24 cellular contexts compared by ENCODE assay signal in genomic region chr20:33721391-33722140, GRCh38. TPM values are rescaled to one million over a fixed set of nuclear protein-coding genes. Genes with fewer than 3 reads are reported as not detected.
DNase-seq lines count a peak whose midpoint lies in the region; ATAC-seq and TF ChIP-seq lines count a peak whose summit lies in the region.
"Had no signal": no experiment of that assay in that cellular context is flagged by ENCODE, and none has a peak within 500 bp of the region (broad histone marks: within the 10 kb centered on the region; RNA-seq: fewer than 3 reads in every experiment).

No MANE protein-coding gene starts in this region.

- peak overlapping the region; percentile 91 for H3K4me3 Mint-ChIP-seq in activated CD8-positive, alpha-beta T cell treated with anti-CD3 and anti-CD28 coated beads for 36 hours
- no peak overlapping the region for H3K4me3 Mint-ChIP-seq in activated CD8-positive, alpha-beta T cell treated with anti-CD3 and anti-CD28 coated beads, Interleukin-2, amount 10 ng/mL, durations not matched to agents 7 days and 5 days
- H3K4me3 Mint-ChIP-seq in CD4-positive, CD25-positive, alpha-beta regulatory T cell, result peak overlapping the region; percentile 31 to 92 (median 80)
- H3K4me3 Mint-ChIP-seq in activated B cell treated with CpG ODN at 0.5 μM for 24 hours, result peak overlapping the region; percentile 93
- peak overlapping the region in 8 of 10 donors; percentile 27 to 93 (median 88) for H3K4me3 Mint-ChIP-seq in naive thymus-derived CD4-positive, alpha-beta T cell
- H3K4me3 Mint-ChIP-seq: neural progenitor cell had no signal

- intact Hi-C loops in activated CD8-positive, alpha-beta T cell treated with anti-CD3 and anti-CD28 coated beads for 36 hours (cut with micrococcal nuclease), result no loop called here
- intact Hi-C loops in activated B cell treated with CpG ODN at 0.5 μM for 24 hours (cut with micrococcal nuclease), result no loop called here
- intact Hi-C loops in naive thymus-derived CD4-positive, alpha-beta T cell (cut with micrococcal nuclease), result no loop called here

- DNase-seq in activated CD8-positive, alpha-beta T cell treated with anti-CD3 and anti-CD28 coated beads for 36 hours, result no peak
- DNase-seq in activated CD8-positive, alpha-beta T cell treated with anti-CD3 and anti-CD28 coated beads, Interleukin-2, amount 10 ng/mL, durations not matched to agents 7 days and 5 days, result no peak
- DNase-seq in CD4-positive, CD25-positive, alpha-beta regulatory T cell, result no peak
- DNase-seq in activated B cell treated with CpG ODN at 0.5 μM for 24 hours (no peak), right atrium auricular region (ENCODE audit: low spot score) (no peak), NCI-H1417 treated with DMSO at 0.1 percent for 48 hours (lab: John Stamatoyannopoulos, UW) (no peak)
- DNase-seq in naive thymus-derived CD4-positive, alpha-beta T cell, result no peak
- DNase-seq: activated CD4-positive, CD25-positive, alpha-beta regulatory T cell treated with anti-CD3 and anti-CD28 coated beads, Interleukin-2, amount 50 U/mL, for 72 hours; activated effector memory CD4-positive, alpha-beta T cell treated with anti-CD3 and anti-CD28 coated beads, Interleukin-2, amount 50 U/mL, for 16 hours; COR-L47; DND-41; GOT3; hypothalamus; Karpas-422; left ventricle myocardium inferior; NCI-H187; NCI-H526; stimulated activated CD8-positive, alpha-beta memory T cell treated with anti-CD3 and anti-CD28 coated beads, Interleukin-4, amount 100 ng/mL, for 48 hours; substantia nigra had no signal

- no peak for TF ChIP-seq CTCF in activated CD8-positive, alpha-beta T cell treated with anti-CD3 and anti-CD28 coated beads for 36 hours (IDR thresholded peaks at IDR 0.05)
- TF ChIP-seq CTCF in activated B cell treated with CpG ODN at 0.5 μM for 24 hours (IDR thresholded peaks at IDR 0.05) (no peak), right atrium auricular region (IDR thresholded peaks at IDR 0.05) (no peak)

- H3K36me3 Mint-ChIP-seq in activated CD8-positive, alpha-beta T cell treated with anti-CD3 and anti-CD28 coated beads for 36 hours (ENCODE audit: low read depth), result no peaks in the 10 kb centered on the region
- no peaks in the 10 kb centered on the region for H3K36me3 Mint-ChIP-seq in activated CD8-positive, alpha-beta T cell treated with anti-CD3 and anti-CD28 coated beads, Interleukin-2, amount 10 ng/mL, durations not matched to agents 7 days and 5 days (ENCODE audit: low read depth)
- peaks cover 3% of the 10 kb centered on the region for H3K36me3 Mint-ChIP-seq in CD4-positive, CD25-positive, alpha-beta regulatory T cell
- H3K36me3 Mint-ChIP-seq in activated B cell treated with CpG ODN at 0.5 μM for 24 hours (ENCODE audit: low read depth), result peaks cover 1% of the 10 kb centered on the region
- peaks cover 0 to 6% (median under 1%) of the 10 kb centered on the region in 5 donors for H3K36me3 Mint-ChIP-seq in naive thymus-derived CD4-positive, alpha-beta T cell
- H3K36me3 Mint-ChIP-seq: neural progenitor cell had no signal

- ATAC-seq in activated CD8-positive, alpha-beta T cell treated with anti-CD3 and anti-CD28 coated beads for 36 hours, result no peak
- ATAC-seq in activated CD8-positive, alpha-beta T cell treated with anti-CD3 and anti-CD28 coated beads, Interleukin-2, amount 10 ng/mL, durations not matched to agents 7 days and 5 days, result no peak
- ATAC-seq in CD4-positive, CD25-positive, alpha-beta regulatory T cell (ENCODE audit: low read depth in 2 of 2), result no peak
- ATAC-seq in activated B cell treated with CpG ODN at 0.5 μM for 24 hours (ENCODE audit: low read depth), result no peak
- no peak for ATAC-seq in naive thymus-derived CD4-positive, alpha-beta T cell
- ATAC-seq in HG03442 (IDR thresholded peaks at IDR 0.05; ENCODE audit: unreplicated experiment), result no peak
- ATAC-seq: gastroesophageal sphincter, Panc1 had no signal

- no peak overlapping the region for H3K4me3 ChIP-seq in CD4-positive, CD25-positive, alpha-beta regulatory T cell (ENCODE audit: low read depth, low read length)
- H3K4me3 ChIP-seq in naive thymus-derived CD4-positive, alpha-beta T cell (ENCODE audit: low read length), result no peak overlapping the region
- no peak overlapping the region for H3K4me3 ChIP-seq in right atrium auricular region
- H3K4me3 ChIP-seq: neural progenitor cell had no signal

- no peaks in the 10 kb centered on the region for H3K9me3 Mint-ChIP-seq in activated CD8-positive, alpha-beta T cell treated with anti-CD3 and anti-CD28 coated beads for 36 hours
- H3K9me3 Mint-ChIP-seq in activated CD8-positive, alpha-beta T cell treated with anti-CD3 and anti-CD28 coated beads, Interleukin-2, amount 10 ng/mL, durations not matched to agents 7 days and 5 days (ENCODE audit: insufficient read depth), result no peaks in the 10 kb centered on the region
- peaks cover 0 to 3% (median 0%) of the 10 kb centered on the region in 7 donors for H3K9me3 Mint-ChIP-seq in CD4-positive, CD25-positive, alpha-beta regulatory T cell
- H3K9me3 Mint-ChIP-seq in activated B cell treated with CpG ODN at 0.5 μM for 24 hours, result peaks cover 2% of the 10 kb centered on the region
- peaks cover 0 to 5% (median 0%) of the 10 kb centered on the region in 11 donors for H3K9me3 Mint-ChIP-seq in naive thymus-derived CD4-positive, alpha-beta T cell
- H3K9me3 Mint-ChIP-seq: neural progenitor cell had no signal

- peaks cover 12% of the 10 kb centered on the region for H3K4me1 ChIP-seq in CD4-positive, CD25-positive, alpha-beta regulatory T cell (ENCODE audit: control insufficient read depth, insufficient read depth, low read length, poor library complexity, severe bottlenecking)
- peaks cover 0 to 22% of the 10 kb centered on the region in 2 donors for H3K4me1 ChIP-seq in naive thymus-derived CD4-positive, alpha-beta T cell (ENCODE audit: control insufficient read depth in 2 of 2, insufficient read depth in 2 of 2, low read length in 2 of 2)
- peaks cover 0 to 12% of the 10 kb centered on the region in 2 donors for H3K4me1 ChIP-seq in right atrium auricular region

- no peaks in the 10 kb centered on the region for H3K27me3 Mint-ChIP-seq in activated CD8-positive, alpha-beta T cell treated with anti-CD3 and anti-CD28 coated beads for 36 hours
- H3K27me3 Mint-ChIP-seq in activated CD8-positive, alpha-beta T cell treated with anti-CD3 and anti-CD28 coated beads, Interleukin-2, amount 10 ng/mL, durations not matched to agents 7 days and 5 days (ENCODE audit: low read depth), result no peaks in the 10 kb centered on the region
- H3K27me3 Mint-ChIP-seq in CD4-positive, CD25-positive, alpha-beta regulatory T cell, result no peaks in the 10 kb centered on the region
- no peaks in the 10 kb centered on the region for H3K27me3 Mint-ChIP-seq in activated B cell treated with CpG ODN at 0.5 μM for 24 hours
- no peaks in the 10 kb centered on the region for H3K27me3 Mint-ChIP-seq in naive thymus-derived CD4-positive, alpha-beta T cell

- H3K27ac Mint-ChIP-seq in activated CD8-positive, alpha-beta T cell treated with anti-CD3 and anti-CD28 coated beads for 36 hours, result no peak overlapping the region
- no peak overlapping the region for H3K27ac Mint-ChIP-seq in activated CD8-positive, alpha-beta T cell treated with anti-CD3 and anti-CD28 coated beads, Interleukin-2, amount 10 ng/mL, durations not matched to agents 7 days and 5 days
- H3K27ac Mint-ChIP-seq in CD4-positive, CD25-positive, alpha-beta regulatory T cell, result peak overlapping the region in 2 of 3 donors; percentile 82 to 84
- H3K27ac Mint-ChIP-seq in activated B cell treated with CpG ODN at 0.5 μM for 24 hours, result no peak overlapping the region
- peak overlapping the region in 5 of 9 donors; percentile 26 to 92 (median 81) for H3K27ac Mint-ChIP-seq in naive thymus-derived CD4-positive, alpha-beta T cell
- H3K27ac Mint-ChIP-seq: neural progenitor cell had no signal

- no peaks in the 10 kb centered on the region for H3K36me3 ChIP-seq in CD4-positive, CD25-positive, alpha-beta regulatory T cell (ENCODE audit: control insufficient read depth, insufficient read depth, low read length)
- peaks cover 0 to 3% (median 0%) of the 10 kb centered on the region in 3 experiments for H3K36me3 ChIP-seq in naive thymus-derived CD4-positive, alpha-beta T cell (ENCODE audit: control insufficient read depth in 2 of 3, insufficient read depth in 3 of 3, low read length in 3 of 3)
- no peaks in the 10 kb centered on the region for H3K36me3 ChIP-seq in right atrium auricular region
- H3K36me3 ChIP-seq: gastroesophageal sphincter, left ventricle myocardium inferior, neural progenitor cell had no signal

- POLR2A ChIA-PET in activated CD8-positive, alpha-beta T cell treated with anti-CD3 and anti-CD28 coated beads for 36 hours (lab: Charles Lee), result interaction anchor here (3.5 kb wide), 1 partner anchor 36 kb away, joined by 27 read pairs; the partner anchor contains the start of gene E2F1
- POLR2A ChIA-PET in activated CD8-positive, alpha-beta T cell treated with anti-CD3 and anti-CD28 coated beads, Interleukin-2, amount 10 ng/mL, durations not matched to agents 7 days and 5 days (lab: Charles Lee), result interaction anchor here (1.1 kb wide), 1 partner anchor 272 kb away, joined by 3 read pairs; no protein-coding TSS in a partner anchor
- POLR2A ChIA-PET in activated B cell treated with CpG ODN at 0.5 μM for 24 hours (lab: Charles Lee), result interaction anchor here (0.7 to 1.4 kb wide), 3 partner anchors 13 to 219 kb away, joined by 3 to 6 read pairs (median 5); no protein-coding TSS in a partner anchor
- POLR2A ChIA-PET in naive thymus-derived CD4-positive, alpha-beta T cell (lab: Charles Lee), result interaction anchor here (0.6 to 5.1 kb wide), 6 partner anchors 11 to 1842 kb away, joined by 4 to 36 read pairs (median 22); partner anchors contain the start of genes ACTL10 and ZNF341

- no peak overlapping the region for H3K27ac ChIP-seq in CD4-positive, CD25-positive, alpha-beta regulatory T cell (ENCODE audit: insufficient read depth, low read length, poor library complexity, severe bottlenecking)
- no peak overlapping the region for H3K27ac ChIP-seq in naive thymus-derived CD4-positive, alpha-beta T cell (ENCODE audit: low read depth, low read length)
- no peak overlapping the region for H3K27ac ChIP-seq in right atrium auricular region
- H3K27ac ChIP-seq: neural progenitor cell had no signal

- CTCF ChIA-PET in activated CD8-positive, alpha-beta T cell treated with anti-CD3 and anti-CD28 coated beads for 36 hours (lab: Charles Lee), result no interaction called here
- CTCF ChIA-PET in activated CD8-positive, alpha-beta T cell treated with anti-CD3 and anti-CD28 coated beads, Interleukin-2, amount 10 ng/mL, durations not matched to agents 7 days and 5 days (lab: Charles Lee), result interaction anchor here (3.3 kb wide), 1 partner anchor 34 kb away, joined by 12 read pairs; no protein-coding TSS in a partner anchor
- CTCF ChIA-PET in activated B cell treated with CpG ODN at 0.5 μM for 24 hours (lab: Charles Lee), result no interaction called here
- CTCF ChIA-PET in naive thymus-derived CD4-positive, alpha-beta T cell (lab: Charles Lee), result interaction anchor here (0.7 kb wide), 1 partner anchor 42 kb away, joined by 4 read pairs; no protein-coding TSS in a partner anchor

- H3K27me3 ChIP-seq in CD4-positive, CD25-positive, alpha-beta regulatory T cell (ENCODE audit: control insufficient read depth, insufficient read depth, low read length), result no peaks in the 10 kb centered on the region
- H3K27me3 ChIP-seq in naive thymus-derived CD4-positive, alpha-beta T cell (ENCODE audit: control insufficient read depth in 2 of 2, insufficient read depth in 2 of 2, low read length in 2 of 2), result no peaks in the 10 kb centered on the region
- H3K27me3 ChIP-seq in right atrium auricular region, result no peaks in the 10 kb centered on the region
- H3K27me3 ChIP-seq: gastroesophageal sphincter, neural progenitor cell had no signal

- H3K9me3 ChIP-seq in CD4-positive, CD25-positive, alpha-beta regulatory T cell (ENCODE audit: control insufficient read depth in 2 of 2, low read length in 2 of 2), result no peaks in the 10 kb centered on the region
- H3K9me3 ChIP-seq in naive thymus-derived CD4-positive, alpha-beta T cell (ENCODE audit: control insufficient read depth in 2 of 3, low read length in 3 of 3), result no peaks in the 10 kb centered on the region
- no peaks in the 10 kb centered on the region for H3K9me3 ChIP-seq in right atrium auricular region
- H3K9me3 ChIP-seq: gastroesophageal sphincter, left ventricle myocardium inferior had no signal

- peaks cover 14% of the 10 kb centered on the region for H3K4me1 Mint-ChIP-seq in activated CD8-positive, alpha-beta T cell treated with anti-CD3 and anti-CD28 coated beads for 36 hours (ENCODE audit: low read depth)
- peaks cover 27% of the 10 kb centered on the region for H3K4me1 Mint-ChIP-seq in activated CD8-positive, alpha-beta T cell treated with anti-CD3 and anti-CD28 coated beads, Interleukin-2, amount 10 ng/mL, durations not matched to agents 7 days and 5 days (ENCODE audit: low read depth)
- peaks cover 4 to 30% (median 13%) of the 10 kb centered on the region in 4 donors for H3K4me1 Mint-ChIP-seq in CD4-positive, CD25-positive, alpha-beta regulatory T cell
- H3K4me1 Mint-ChIP-seq in activated B cell treated with CpG ODN at 0.5 μM for 24 hours, result peaks cover 27% of the 10 kb centered on the region
- H3K4me1 Mint-ChIP-seq in naive thymus-derived CD4-positive, alpha-beta T cell, result peaks cover 18 to 30% (median 23%) of the 10 kb centered on the region in 7 donors

RNA-seq across cellular contexts. Expression of gene PXMP4, which starts 1.5 kb away (rescaled TPM):
- 1 to 10 TPM; 6.9 to 7.3 TPM for total RNA-seq in activated CD8-positive, alpha-beta T cell treated with anti-CD3 and anti-CD28 coated beads for 36 hours
- total RNA-seq in activated CD8-positive, alpha-beta T cell treated with anti-CD3 and anti-CD28 coated beads, Interleukin-2, amount 10 ng/mL, durations not matched to agents 7 days and 5 days, result 10 to 100 TPM; 17.1 to 17.7 TPM
- total RNA-seq in CD4-positive, CD25-positive, alpha-beta regulatory T cell, result 5.3 TPM
- polyA plus RNA-seq in CD4-positive, CD25-positive, alpha-beta regulatory T cell, result 10 to 100 TPM; 10.7 to 14.5 (median 11.8) TPM
- 6.8 and 7.7 TPM in 2 replicates for total RNA-seq in activated B cell treated with CpG ODN at 0.5 μM for 24 hours
- total RNA-seq in naive thymus-derived CD4-positive, alpha-beta T cell, result 10 to 100 TPM in 3 of 5 experiments, 1 to 10 TPM in 2; 4.5 to 14.3 (median 10.1) TPM
- polyA plus RNA-seq in naive thymus-derived CD4-positive, alpha-beta T cell, result 10 to 100 TPM in 1 of 2 donors, 1 to 10 TPM in 1; 9.1 to 18.7 TPM
- total RNA-seq in right atrium auricular region, result 1 to 10 TPM; 4.5 to 9.8 TPM

RNA-seq across cellular contexts. Expression of gene ZNF341, which starts 10.2 kb away (rescaled TPM):
- 1 to 10 TPM; 4.3 to 5.0 TPM for total RNA-seq in activated CD8-positive, alpha-beta T cell treated with anti-CD3 and anti-CD28 coated beads for 36 hours
- 1 to 10 TPM; 4.7 to 5.2 TPM for total RNA-seq in activated CD8-positive, alpha-beta T cell treated with anti-CD3 and anti-CD28 coated beads, Interleukin-2, amount 10 ng/mL, durations not matched to agents 7 days and 5 days
- total RNA-seq in CD4-positive, CD25-positive, alpha-beta regulatory T cell, result 4.6 TPM
- polyA plus RNA-seq in CD4-positive, CD25-positive, alpha-beta regulatory T cell, result 1 to 10 TPM in 3 of 4 donors, under 1 TPM in 1; 0.89 to 2.0 (median 1.2) TPM
- 9.2 and 10.1 TPM in 2 replicates for total RNA-seq in activated B cell treated with CpG ODN at 0.5 μM for 24 hours
- total RNA-seq in naive thymus-derived CD4-positive, alpha-beta T cell, result 1 to 10 TPM; 3.5 to 6.1 (median 5.5) TPM
- 1 to 10 TPM; 1.5 to 3.4 TPM for polyA plus RNA-seq in naive thymus-derived CD4-positive, alpha-beta T cell
- total RNA-seq in right atrium auricular region, result 1 to 10 TPM; 1.0 to 1.8 TPM

RNA-seq across cellular contexts. Expression of gene E2F1, which starts 35.4 kb away (rescaled TPM):
- 10 to 100 TPM; 71.2 to 72.0 TPM for total RNA-seq in activated CD8-positive, alpha-beta T cell treated with anti-CD3 and anti-CD28 coated beads for 36 hours
- total RNA-seq in activated CD8-positive, alpha-beta T cell treated with anti-CD3 and anti-CD28 coated beads, Interleukin-2, amount 10 ng/mL, durations not matched to agents 7 days and 5 days, result 10 to 100 TPM; 74.5 to 80.8 TPM
- total RNA-seq in CD4-positive, CD25-positive, alpha-beta regulatory T cell, result 3.1 TPM
- 1 to 10 TPM in 1 of 4 donors, under 1 TPM in 3; 0.48 to 2.4 (median 0.85) TPM for polyA plus RNA-seq in CD4-positive, CD25-positive, alpha-beta regulatory T cell
- 6.7 and 8.9 TPM in 2 replicates for total RNA-seq in activated B cell treated with CpG ODN at 0.5 μM for 24 hours
- 10 to 100 TPM in 1 of 5 experiments, 1 to 10 TPM in 3, under 1 TPM in 1; 0.98 to 61.6 (median 1.6) TPM for total RNA-seq in naive thymus-derived CD4-positive, alpha-beta T cell
- under 1 TPM in 1 of 2 donors, not detected in 1; 0.46 TPM for polyA plus RNA-seq in naive thymus-derived CD4-positive, alpha-beta T cell
- under 1 TPM; 0.31 to 0.33 TPM for total RNA-seq in right atrium auricular region

RNA-seq across cellular contexts. Expression of gene NECAB3, which starts 47.3 kb away (rescaled TPM):
- 10 to 100 TPM; 13.7 to 16.0 TPM for total RNA-seq in activated CD8-positive, alpha-beta T cell treated with anti-CD3 and anti-CD28 coated beads for 36 hours
- 10 to 100 TPM; 28.4 to 38.2 TPM for total RNA-seq in activated CD8-positive, alpha-beta T cell treated with anti-CD3 and anti-CD28 coated beads, Interleukin-2, amount 10 ng/mL, durations not matched to agents 7 days and 5 days
- total RNA-seq in CD4-positive, CD25-positive, alpha-beta regulatory T cell, result 15.6 TPM
- 1 to 10 TPM; 3.0 to 6.3 (median 3.6) TPM for polyA plus RNA-seq in CD4-positive, CD25-positive, alpha-beta regulatory T cell
- total RNA-seq in activated B cell treated with CpG ODN at 0.5 μM for 24 hours, result 7.5 and 8.4 TPM in 2 replicates
- total RNA-seq in naive thymus-derived CD4-positive, alpha-beta T cell, result 10 to 100 TPM; 10.8 to 46.8 (median 16.3) TPM
- polyA plus RNA-seq in naive thymus-derived CD4-positive, alpha-beta T cell, result 1 to 10 TPM; 2.3 to 2.7 TPM
- total RNA-seq in right atrium auricular region, result 10 to 100 TPM; 81.7 to 88.4 TPM

RNA-seq across cellular contexts. Expression of gene ACTL10, which starts 54.8 kb away (rescaled TPM):
- 1 to 10 TPM; 2.4 TPM for total RNA-seq in activated CD8-positive, alpha-beta T cell treated with anti-CD3 and anti-CD28 coated beads for 36 hours
- total RNA-seq in activated CD8-positive, alpha-beta T cell treated with anti-CD3 and anti-CD28 coated beads, Interleukin-2, amount 10 ng/mL, durations not matched to agents 7 days and 5 days, result 1 to 10 TPM; 2.9 to 3.2 TPM
- 2.0 TPM for total RNA-seq in CD4-positive, CD25-positive, alpha-beta regulatory T cell
- polyA plus RNA-seq in CD4-positive, CD25-positive, alpha-beta regulatory T cell, result 10 to 100 TPM in 1 of 4 donors, 1 to 10 TPM in 3; 7.1 to 11.6 (median 8.6) TPM
- 2.8 and 3.9 TPM in 2 replicates for total RNA-seq in activated B cell treated with CpG ODN at 0.5 μM for 24 hours
- 1 to 10 TPM in 4 of 5 experiments, under 1 TPM in 1; 0.66 to 4.9 (median 3.2) TPM for total RNA-seq in naive thymus-derived CD4-positive, alpha-beta T cell
- 1 to 10 TPM; 2.0 to 4.4 TPM for polyA plus RNA-seq in naive thymus-derived CD4-positive, alpha-beta T cell
- under 1 TPM; 0.33 to 0.79 TPM for total RNA-seq in right atrium auricular region
- total RNA-seq: A172 had no signal

Comparison
In these comparisons a context has a peak if more than half of its experiments do, and no peak if none do; other contexts are left out.
1. CTCF ChIA-PET loops: an anchor here in activated CD8-positive, alpha-beta T cell treated with anti-CD3 and anti-CD28 coated beads, Interleukin-2, amount 10 ng/mL, durations not matched to agents 7 days and 5 days (3.3 kb wide) and naive thymus-derived CD4-positive, alpha-beta T cell (0.7 kb wide); none called in activated CD8-positive, alpha-beta T cell treated with anti-CD3 and anti-CD28 coated beads for 36 hours and activated B cell treated with CpG ODN at 0.5 μM for 24 hours.
2. H3K27ac Mint-ChIP-seq: peak in CD4-positive, CD25-positive, alpha-beta regulatory T cell (2 of 3) and naive thymus-derived CD4-positive, alpha-beta T cell (5 of 9); none in activated CD8-positive, alpha-beta T cell treated with anti-CD3 and anti-CD28 coated beads for 36 hours (single experiment), activated CD8-positive, alpha-beta T cell treated with anti-CD3 and anti-CD28 coated beads, Interleukin-2, amount 10 ng/mL, durations not matched to agents 7 days and 5 days (single experiment) and activated B cell treated with CpG ODN at 0.5 μM for 24 hours (single experiment).